In the genomic region with DNA sequence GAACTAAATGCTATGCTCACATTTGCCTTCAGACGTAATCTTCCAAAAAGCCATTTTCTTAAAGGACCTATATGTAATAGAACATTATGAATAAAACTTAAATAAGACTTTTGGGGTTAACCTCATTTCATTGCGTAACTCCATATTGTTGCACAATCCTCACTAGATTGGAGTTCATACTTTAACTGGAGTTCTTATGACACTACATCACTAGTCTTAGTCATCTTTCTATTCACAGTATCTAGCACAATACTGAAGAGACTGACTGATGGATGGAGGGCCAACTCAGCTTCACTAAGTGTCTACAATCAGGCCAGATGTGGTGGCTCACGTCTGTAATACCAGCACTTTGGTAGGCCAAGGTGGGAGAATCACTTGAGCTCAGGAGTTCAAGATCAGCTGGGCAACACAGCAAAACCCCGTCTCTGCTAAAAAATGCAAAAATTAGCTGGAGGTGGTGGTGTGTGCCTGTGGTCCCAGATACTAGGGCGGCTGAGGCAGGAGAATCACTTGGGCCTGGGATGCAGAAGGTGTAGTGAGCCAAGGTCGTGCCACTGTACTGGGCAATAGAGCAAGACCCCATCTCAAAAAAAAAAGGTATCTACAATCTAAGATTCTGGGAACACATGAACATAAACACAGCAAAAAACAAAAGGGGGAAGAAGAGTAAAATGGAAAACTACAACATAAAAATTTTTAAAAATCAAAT, we compare ENCODE assay signal across 14 cellular contexts.
DNase-seq lines count a peak whose midpoint lies in the region; ATAC-seq and TF ChIP-seq lines count a peak whose summit lies in the region.
"Had no signal": no experiment of that assay in that cellular context is flagged by ENCODE, and none has a peak within 500 bp of the region (broad histone marks: within the 10 kb centered on the region; RNA-seq: fewer than 3 reads in every experiment).

No MANE protein-coding gene starts in this region.

- no peak for TF ChIP-seq CTCF in NB4 (IDR thresholded peaks at IDR 0.05; ENCODE audit: low read depth, low read length)
- TF ChIP-seq CTCF in choroid plexus epithelial cell (conservative IDR thresholded peaks at IDR 0.05; ENCODE audit: low read depth, low read length), result no peak

- no peak for TF ChIP-seq POLR2A in NB4 (IDR thresholded peaks at IDR 0.05; ENCODE audit: extremely low read depth, insufficient read length)

- H3K4me1 ChIP-seq in muscle layer of duodenum (ENCODE audit: control insufficient read depth in 1 of 2, insufficient read depth in 2 of 2, low read length in 2 of 2), result peaks cover 0 to 4% of the 10 kb centered on the region in 2 donors

- peaks cover 4% of the 10 kb centered on the region for H3K9me3 Mint-ChIP-seq in stimulated activated effector memory CD8-positive, alpha-beta T cell treated with anti-CD3 and anti-CD28 coated beads, Interleukin-12 subunit alpha, Interleukin-12 subunit beta, amount 100 ng/mL, for 72 hours
- peaks cover 1% of the 10 kb centered on the region for H3K9me3 Mint-ChIP-seq in activated naive CD4-positive, alpha-beta T cell treated with anti-CD3 and anti-CD28 coated beads for 36 hours

- H3K27ac Mint-ChIP-seq in stimulated activated effector memory CD8-positive, alpha-beta T cell treated with anti-CD3 and anti-CD28 coated beads, Interleukin-12 subunit alpha, Interleukin-12 subunit beta, amount 100 ng/mL, for 72 hours, result no peak overlapping the region
- H3K27ac Mint-ChIP-seq in activated naive CD4-positive, alpha-beta T cell treated with anti-CD3 and anti-CD28 coated beads for 36 hours, result no peak overlapping the region

- H3K4me3 Mint-ChIP-seq in stimulated activated effector memory CD8-positive, alpha-beta T cell treated with anti-CD3 and anti-CD28 coated beads, Interleukin-12 subunit alpha, Interleukin-12 subunit beta, amount 100 ng/mL, for 72 hours, result no peak overlapping the region
- no peak overlapping the region for H3K4me3 Mint-ChIP-seq in activated naive CD4-positive, alpha-beta T cell treated with anti-CD3 and anti-CD28 coated beads for 36 hours

- H3K4me3 ChIP-seq in NB4 (ENCODE audit: low read depth, low read length) (no peak overlapping the region), choroid plexus epithelial cell (ENCODE audit: low read depth, low read length) (no peak overlapping the region), muscle layer of duodenum (ENCODE audit: low read depth in 1 of 2, low read length in 2 of 2) (no peak overlapping the region)
- H3K4me3 ChIP-seq: transverse colon had no signal

- no peaks in the 10 kb centered on the region for H3K27me3 Mint-ChIP-seq in activated naive CD4-positive, alpha-beta T cell treated with anti-CD3 and anti-CD28 coated beads for 36 hours (ENCODE audit: low read depth)

- no peaks in the 10 kb centered on the region for H3K9me3 ChIP-seq in muscle layer of duodenum (ENCODE audit: control insufficient read depth in 1 of 2, low read length in 2 of 2)
- H3K9me3 ChIP-seq: transverse colon had no signal

- ATAC-seq in stimulated activated effector memory CD8-positive, alpha-beta T cell treated with anti-CD3 and anti-CD28 coated beads, Interleukin-12 subunit alpha, Interleukin-12 subunit beta, amount 100 ng/mL, for 72 hours, result no peak
- no peak for ATAC-seq in HG02588 (IDR thresholded peaks at IDR 0.05; ENCODE audit: unreplicated experiment)

- intact Hi-C loops in activated naive CD4-positive, alpha-beta T cell treated with anti-CD3 and anti-CD28 coated beads for 36 hours (cut with micrococcal nuclease), result no loop called here

- DNase-seq in EH (ENCODE audit: low read depth) (peak; percentile 85), NB4 (ENCODE audit: low read depth) (peak; percentile 66), choroid plexus epithelial cell (ENCODE audit: low read depth) (peak; percentile 91), NCI-H2107 treated with DMSO at 0.1 percent for 48 hours (lab: John Stamatoyannopoulos, UW; ENCODE audit: unreplicated experiment) (no peak)
- no peak for DNase-seq in stimulated activated effector memory CD8-positive, alpha-beta T cell treated with anti-CD3 and anti-CD28 coated beads, Interleukin-12 subunit alpha, Interleukin-12 subunit beta, amount 100 ng/mL, for 72 hours (ENCODE audit: low spot score in 2 of 2)
- no peak for DNase-seq in activated naive CD4-positive, alpha-beta T cell treated with anti-CD3 and anti-CD28 coated beads for 36 hours
- DNase-seq: activated T-cell treated with anti-CD3 and anti-CD28 coated beads, Interleukin-2, amount 50 U/mL, for 1 hour; central memory CD4-positive, alpha-beta T cell; COR-L47; mesendoderm; NCI-H146; transverse colon had no signal

- no peaks in the 10 kb centered on the region for H3K36me3 Mint-ChIP-seq in stimulated activated effector memory CD8-positive, alpha-beta T cell treated with anti-CD3 and anti-CD28 coated beads, Interleukin-12 subunit alpha, Interleukin-12 subunit beta, amount 100 ng/mL, for 72 hours
- peaks cover 11% of the 10 kb centered on the region for H3K36me3 Mint-ChIP-seq in activated naive CD4-positive, alpha-beta T cell treated with anti-CD3 and anti-CD28 coated beads for 36 hours (ENCODE audit: low read depth)

- no peaks in the 10 kb centered on the region for H3K27me3 ChIP-seq in muscle layer of duodenum (ENCODE audit: low read depth, low read length)
- H3K27me3 ChIP-seq: transverse colon had no signal

- H3K4me1 Mint-ChIP-seq in stimulated activated effector memory CD8-positive, alpha-beta T cell treated with anti-CD3 and anti-CD28 coated beads, Interleukin-12 subunit alpha, Interleukin-12 subunit beta, amount 100 ng/mL, for 72 hours, result peaks cover 15% of the 10 kb centered on the region
- peaks cover 2% of the 10 kb centered on the region for H3K4me1 Mint-ChIP-seq in activated naive CD4-positive, alpha-beta T cell treated with anti-CD3 and anti-CD28 coated beads for 36 hours (ENCODE audit: low read depth)

- peak overlapping the region; percentile 27 for H3K27ac ChIP-seq in muscle layer of duodenum (ENCODE audit: low read length)

- CTCF ChIA-PET in activated naive CD4-positive, alpha-beta T cell treated with anti-CD3 and anti-CD28 coated beads for 36 hours (lab: Charles Lee), result no interaction called here

- H3K36me3 ChIP-seq in muscle layer of duodenum (ENCODE audit: control insufficient read depth in 1 of 2, insufficient read depth in 2 of 2, low read length in 2 of 2), result no peaks in the 10 kb centered on the region
- H3K36me3 ChIP-seq: transverse colon had no signal

Comparison
In these comparisons a context has a peak if more than half of its experiments do, and no peak if none do; other contexts are left out.
1. DNase-seq: peak in EH (single experiment), NB4 (single experiment) and choroid plexus epithelial cell (single experiment); none in stimulated activated effector memory CD8-positive, alpha-beta T cell treated with anti-CD3 and anti-CD28 coated beads, Interleukin-12 subunit alpha, Interleukin-12 subunit beta, amount 100 ng/mL, for 72 hours (0 of 2), activated naive CD4-positive, alpha-beta T cell treated with anti-CD3 and anti-CD28 coated beads for 36 hours (single experiment) and NCI-H2107 treated with DMSO at 0.1 percent for 48 hours (single experiment).